In genomic region chr10:30238836-30239235, GRCh38 we compare ENCODE assay signal across 28 cellular contexts.
"Had no signal": no experiment of that assay in that cellular context is flagged by ENCODE, and none has a peak within 500 bp of the region (broad histone marks: within the 10 kb centered on the region; RNA-seq: fewer than 3 reads in every experiment).

No MANE protein-coding gene starts in this region.

- DNase-seq: activated B cell treated with CpG ODN at 0.5 μM for 24 hours; activated CD4-positive, alpha-beta T cell treated with anti-CD3 and anti-CD28 coated beads for 36 hours; activated CD4-positive, alpha-beta T cell treated with anti-CD3 and anti-CD28 coated beads, Interleukin-2, amount 50 U/mL, for 4 hours; activated CD8-positive, alpha-beta memory T cell treated with anti-CD3 and anti-CD28 coated beads for 24 hours; activated CD8-positive, alpha-beta memory T cell treated with anti-CD3 and anti-CD28 coated beads, Interleukin-2, amount 50 U/mL, for 4 hours; activated T-cell treated with anti-CD3 and anti-CD28 coated beads, Interleukin-2, amount 50 U/mL, for 24 hours; adrenal gland; brain microvascular endothelial cell; central memory CD4-positive, alpha-beta T cell; dorsolateral prefrontal cortex; effector memory CD8-positive, alpha-beta T cell; left colon; lower lobe of right lung; naive B cell; occipital lobe; right lobe of liver; stimulated activated CD4-positive, alpha-beta T cell treated with anti-CD3 and anti-CD28 coated beads, Interleukin-2, amount 100 ng/mL, for 24 hours; stomach; T1000 had no signal

- H3K4me1 Mint-ChIP-seq: activated B cell treated with CpG ODN at 0.5 μM for 24 hours; activated CD4-positive, alpha-beta T cell treated with anti-CD3 and anti-CD28 coated beads for 36 hours; activated T-helper 17 cell treated with anti-CD3 and anti-CD28 coated beads, Interleukin-2, amount 50 U/mL, for 72 hours; naive B cell; neural crest cell; stimulated activated effector memory CD8-positive, alpha-beta T cell treated with anti-CD3 and anti-CD28 coated beads, Interleukin-12 subunit alpha, Interleukin-12 subunit beta, amount 100 ng/mL, for 72 hours had no signal

- ATAC-seq: activated CD4-positive, alpha-beta T cell treated with anti-CD3 and anti-CD28 coated beads for 36 hours; activated T-helper 17 cell treated with anti-CD3 and anti-CD28 coated beads, Interleukin-2, amount 50 U/mL, for 72 hours; effector memory CD8-positive, alpha-beta T cell; left colon; lower lobe of right lung; right lobe of liver; stimulated activated effector memory CD8-positive, alpha-beta T cell treated with anti-CD3 and anti-CD28 coated beads, Interleukin-12 subunit alpha, Interleukin-12 subunit beta, amount 100 ng/mL, for 72 hours had no signal

- H3K27me3 ChIP-seq: adrenal gland, ascending aorta, brain microvascular endothelial cell, dorsolateral prefrontal cortex, right lobe of liver, stomach, suprapubic skin, tibial nerve had no signal

- H3K27ac ChIP-seq: adrenal gland, ascending aorta, brain microvascular endothelial cell, dorsolateral prefrontal cortex, epithelial cell of prostate, lower lobe of right lung, right lobe of liver, skin epidermis, stomach, suprapubic skin, tibial nerve had no signal

- H3K4me3 Mint-ChIP-seq: activated B cell treated with CpG ODN at 0.5 μM for 24 hours; activated CD4-positive, alpha-beta T cell treated with anti-CD3 and anti-CD28 coated beads for 36 hours; activated naive CD8-positive, alpha-beta T cell; activated T-cell treated with anti-CD3 and anti-CD28 coated beads, Interleukin-2, amount 50 U/mL, for 24 hours; activated T-helper 17 cell treated with anti-CD3 and anti-CD28 coated beads, Interleukin-2, amount 50 U/mL, for 72 hours; effector memory CD8-positive, alpha-beta T cell; naive B cell; neural crest cell; stimulated activated effector memory CD8-positive, alpha-beta T cell treated with anti-CD3 and anti-CD28 coated beads, Interleukin-12 subunit alpha, Interleukin-12 subunit beta, amount 100 ng/mL, for 72 hours had no signal

- H3K4me3 ChIP-seq: adrenal gland, ascending aorta, dorsolateral prefrontal cortex, lower lobe of right lung, right lobe of liver, skin epidermis, stomach, suprapubic skin, tibial nerve had no signal

- H3K9me3 ChIP-seq: adrenal gland, ascending aorta, lower lobe of right lung, right lobe of liver, stomach, suprapubic skin, tibial nerve had no signal

- H3K36me3 ChIP-seq: adrenal gland, ascending aorta, brain microvascular endothelial cell, lower lobe of right lung, right lobe of liver, stomach, suprapubic skin, tibial nerve had no signal

- H3K27ac Mint-ChIP-seq: activated B cell treated with CpG ODN at 0.5 μM for 24 hours; activated CD4-positive, alpha-beta T cell treated with anti-CD3 and anti-CD28 coated beads for 36 hours; activated naive CD8-positive, alpha-beta T cell; activated T-cell treated with anti-CD3 and anti-CD28 coated beads, Interleukin-2, amount 50 U/mL, for 24 hours; activated T-helper 17 cell treated with anti-CD3 and anti-CD28 coated beads, Interleukin-2, amount 50 U/mL, for 72 hours; effector memory CD8-positive, alpha-beta T cell; naive B cell; stimulated activated effector memory CD8-positive, alpha-beta T cell treated with anti-CD3 and anti-CD28 coated beads, Interleukin-12 subunit alpha, Interleukin-12 subunit beta, amount 100 ng/mL, for 72 hours had no signal

- H3K4me1 ChIP-seq: adrenal gland, ascending aorta, lower lobe of right lung, right lobe of liver, stomach, suprapubic skin, tibial nerve had no signal

- H3K36me3 Mint-ChIP-seq: activated naive CD8-positive, alpha-beta T cell; stimulated activated effector memory CD8-positive, alpha-beta T cell treated with anti-CD3 and anti-CD28 coated beads, Interleukin-12 subunit alpha, Interleukin-12 subunit beta, amount 100 ng/mL, for 72 hours had no signal

- H3K9me3 Mint-ChIP-seq: activated T-cell treated with anti-CD3 and anti-CD28 coated beads, Interleukin-2, amount 50 U/mL, for 24 hours; activated T-helper 17 cell treated with anti-CD3 and anti-CD28 coated beads, Interleukin-2, amount 50 U/mL, for 72 hours; effector memory CD8-positive, alpha-beta T cell; neural crest cell; stimulated activated effector memory CD8-positive, alpha-beta T cell treated with anti-CD3 and anti-CD28 coated beads, Interleukin-12 subunit alpha, Interleukin-12 subunit beta, amount 100 ng/mL, for 72 hours had no signal
